In genomic region chr2:9771101-9771449, GRCh38 we compare ENCODE assay signal across 2 cellular contexts.
TF ChIP-seq lines count a peak whose summit lies in the region.

No MANE protein-coding gene starts in this region.

TF ChIP-seq in A549, 52 proteins besides CTCF, POLR2A, EP300 and RAD21:
- TF ChIP-seq KDM1A (IDR thresholded peaks at IDR 0.05; ENCODE audit: low read depth) = 0 out of 2 replicates have a peak, but pooled peaks have one; percentile 55
- 0 out of 2 replicates have a peak, but pooled peaks have one; percentile 36 for TF ChIP-seq CHD4 (IDR thresholded peaks at IDR 0.05; ENCODE audit: borderline replicate concordance)
- TF ChIP-seq CEBPB (IDR thresholded peaks at IDR 0.05) = no peak
- TF ChIP-seq ZFP36 (IDR thresholded peaks at IDR 0.05; ENCODE audit: borderline replicate concordance, partially characterized antibody) = peak; percentile 11
TF ChIP-seq in A549: peak in this region for 3.

TF ChIP-seq in H1, 55 proteins besides CTCF, POLR2A, EP300 and RAD21:
- TF ChIP-seq CBX8 (IDR thresholded peaks at IDR 0.05; ENCODE audit: borderline replicate concordance, low read depth, low read length) (no peak), BACH1 (IDR thresholded peaks at IDR 0.05; ENCODE audit: low read length) (no peak), RFX5 (IDR thresholded peaks at IDR 0.05; ENCODE audit: borderline replicate concordance, low read depth, low read length) (no peak), CHD2 (IDR thresholded peaks at IDR 0.05; ENCODE audit: low read length) (no peak), TBP (IDR thresholded peaks at IDR 0.05; ENCODE audit: low read depth, low read length) (no peak), JUN (IDR thresholded peaks at IDR 0.05; ENCODE audit: low read depth, low read length) (no peak), CHD1 (IDR thresholded peaks at IDR 0.05; ENCODE audit: low read depth, low read length) (no peak), PHF8 (conservative IDR thresholded peaks at IDR 0.05; ENCODE audit: low read depth, low read length) (no peak), GABPA (IDR thresholded peaks at IDR 0.05; ENCODE audit: borderline replicate concordance, insufficient read depth, low read length) (no peak), CTBP2 (IDR thresholded peaks at IDR 0.05; ENCODE audit: borderline replicate concordance, insufficient read depth, insufficient read length, low read length) (no peak), BRCA1 (IDR thresholded peaks at IDR 0.05; ENCODE audit: low read depth, low read length) (no peak), NANOG (IDR thresholded peaks at IDR 0.05; ENCODE audit: insufficient read depth, low read depth, low read length, poor library complexity, severe bottlenecking) (no peak)
- TF ChIP-seq, protein P1, sequence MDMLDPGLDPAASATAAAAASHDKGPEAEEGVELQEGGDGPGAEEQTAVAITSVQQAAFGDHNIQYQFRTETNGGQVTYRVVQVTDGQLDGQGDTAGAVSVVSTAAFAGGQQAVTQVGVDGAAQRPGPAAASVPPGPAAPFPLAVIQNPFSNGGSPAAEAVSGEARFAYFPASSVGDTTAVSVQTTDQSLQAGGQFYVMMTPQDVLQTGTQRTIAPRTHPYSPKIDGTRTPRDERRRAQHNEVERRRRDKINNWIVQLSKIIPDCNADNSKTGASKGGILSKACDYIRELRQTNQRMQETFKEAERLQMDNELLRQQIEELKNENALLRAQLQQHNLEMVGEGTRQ (IDR thresholded peaks at IDR 0.05; ENCODE audit: low read length) = no peak
- TF ChIP-seq, protein P2, sequence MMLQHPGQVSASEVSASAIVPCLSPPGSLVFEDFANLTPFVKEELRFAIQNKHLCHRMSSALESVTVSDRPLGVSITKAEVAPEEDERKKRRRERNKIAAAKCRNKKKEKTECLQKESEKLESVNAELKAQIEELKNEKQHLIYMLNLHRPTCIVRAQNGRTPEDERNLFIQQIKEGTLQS (IDR thresholded peaks at IDR 0.05; ENCODE audit: insufficient read depth, low read depth, low read length) = no peak
